Comparison of ENCODE assay signal across 1 cellular context in the genomic region with DNA sequence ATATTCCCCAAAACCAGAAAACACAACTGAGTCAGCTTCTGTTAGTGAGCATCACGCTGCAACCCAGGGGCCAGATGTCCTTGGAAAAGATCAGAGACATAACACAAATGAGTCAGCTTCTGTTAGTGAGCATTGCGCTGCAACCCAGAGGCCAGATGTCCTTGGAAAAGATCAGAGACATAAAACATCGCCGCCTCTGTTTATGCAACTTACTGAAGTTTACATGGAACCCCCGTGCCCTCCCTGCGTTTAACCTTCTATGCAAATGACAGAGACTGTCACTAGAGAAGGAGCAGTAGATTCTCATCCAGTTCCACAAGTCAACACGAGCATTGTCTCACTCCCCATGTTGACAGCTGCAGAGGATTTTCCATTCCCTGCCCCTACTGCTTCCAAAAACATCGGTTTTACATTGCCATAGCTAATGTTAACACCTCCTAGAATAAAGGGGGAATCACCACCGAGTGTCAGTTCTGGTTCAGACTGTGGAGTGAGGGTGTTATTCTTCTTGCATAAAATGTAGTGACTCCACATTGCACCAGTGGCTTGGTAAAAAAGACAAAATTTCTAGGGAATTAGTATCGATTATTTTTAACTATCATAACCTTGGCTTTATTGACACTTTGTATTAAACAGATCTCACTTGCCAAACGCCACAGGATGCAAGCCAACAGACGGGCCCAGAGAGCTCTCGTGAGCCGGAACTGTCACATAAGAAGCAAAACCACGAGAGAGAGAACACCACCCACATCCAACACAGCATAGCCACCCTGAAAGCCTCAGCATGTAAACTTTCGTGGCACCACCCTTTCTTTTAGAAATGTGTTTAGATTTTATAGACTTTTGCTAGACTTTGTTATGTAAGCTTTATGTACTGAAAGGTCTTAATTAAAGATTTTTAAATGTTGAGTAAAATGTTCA.
A peak's percentile ranks its signal among the peaks of the same experiment; 100 is the strongest.
TF ChIP-seq lines count a peak whose summit lies in the region.

No MANE protein-coding gene starts in this region.

TF ChIP-seq in HepG2, 621 proteins besides CTCF, POLR2A, EP300 and RAD21 (continued from another document and continues in another):
- TF ChIP-seq AGO2 (optimal IDR thresholded peaks at IDR 0.05; ENCODE audit: low read depth, low read length) (no peak), GATA4 (IDR thresholded peaks at IDR 0.05; ENCODE audit: borderline replicate concordance, low read depth) (peak; percentile 87), ZFYVE20 (CRISPR knock-in tag; IDR thresholded peaks at IDR 0.05; ENCODE audit: borderline replicate concordance, low read depth) (no peak), NFKB2 (CRISPR knock-in tag; IDR thresholded peaks at IDR 0.05; ENCODE audit: borderline replicate concordance) (no peak), KAT7 (CRISPR knock-in tag; IDR thresholded peaks at IDR 0.05; ENCODE audit: borderline replicate concordance) (peak; percentile 61; the same call in 1 of the 2 replicates), MAFK (conservative IDR thresholded peaks at IDR 0.05 in 1 of 2, IDR thresholded peaks at IDR 0.05 in 1 of 2; ENCODE audit: low read length in 2 of 2) (peak; percentile 59 to 62; a peak in 3 of 4 replicates), TAF15 (IDR thresholded peaks at IDR 0.05; ENCODE audit: low read depth, low read length, poor library complexity, severe bottlenecking) (no peak), SMAD1 (CRISPR knock-in tag; IDR thresholded peaks at IDR 0.05; ENCODE audit: borderline replicate concordance, low read depth) (no peak), SNAPC2 (CRISPR knock-in tag; IDR thresholded peaks at IDR 0.05) (peak; percentile 88; the same call in 1 of the 2 replicates), ZNF432 (CRISPR knock-in tag; IDR thresholded peaks at IDR 0.05; ENCODE audit: borderline replicate concordance) (no peak), ZFP90 (CRISPR knock-in tag; IDR thresholded peaks at IDR 0.05; ENCODE audit: borderline replicate concordance) (peak; percentile 77; the same call in 1 of the 2 replicates), ZNF451 (CRISPR knock-in tag; IDR thresholded peaks at IDR 0.05) (no peak), NAIF1 (CRISPR knock-in tag; IDR thresholded peaks at IDR 0.05; ENCODE audit: borderline replicate concordance) (no peak), EHMT2 (IDR thresholded peaks at IDR 0.05; ENCODE audit: borderline replicate concordance, low read depth, low read length) (peak; percentile 53; the same call in 1 of the 2 replicates), MAF1 (CRISPR knock-in tag; IDR thresholded peaks at IDR 0.05; ENCODE audit: borderline replicate concordance) (no peak), ZNF367 (CRISPR knock-in tag; IDR thresholded peaks at IDR 0.05; ENCODE audit: borderline replicate concordance) (no peak), NFRKB (IDR thresholded peaks at IDR 0.05) (no peak), ZNF484 (CRISPR knock-in tag; IDR thresholded peaks at IDR 0.05; ENCODE audit: borderline replicate concordance, low read depth) (no peak), ZKSCAN8 (CRISPR knock-in tag; IDR thresholded peaks at IDR 0.05; ENCODE audit: borderline replicate concordance) (peak; percentile 85; the same call in 1 of the 2 replicates), ZNF547 (CRISPR knock-in tag; IDR thresholded peaks at IDR 0.05) (no peak), ZBTB3 (CRISPR knock-in tag; IDR thresholded peaks at IDR 0.05; ENCODE audit: borderline replicate concordance, low read depth) (0 out of 2 replicates have a peak, but pooled peaks have one; percentile 26), ZNF326 (CRISPR knock-in tag; IDR thresholded peaks at IDR 0.05; ENCODE audit: borderline replicate concordance) (no peak), ZFX (CRISPR knock-in tag; IDR thresholded peaks at IDR 0.05; ENCODE audit: low read depth) (peak; percentile 49; the same call in 1 of the 2 replicates), KDM5A (IDR thresholded peaks at IDR 0.05; ENCODE audit: borderline replicate concordance, low read length) (no peak; the same call in 1 of the 2 replicates), IKZF4 (CRISPR knock-in tag; IDR thresholded peaks at IDR 0.05; ENCODE audit: borderline replicate concordance, low read depth, not compliant biosample characterization) (no peak), ZNF441 (CRISPR knock-in tag; IDR thresholded peaks at IDR 0.05; ENCODE audit: borderline replicate concordance) (peak; percentile 9; the same call in 1 of the 2 replicates)
- TF ChIP-seq, protein P1, sequence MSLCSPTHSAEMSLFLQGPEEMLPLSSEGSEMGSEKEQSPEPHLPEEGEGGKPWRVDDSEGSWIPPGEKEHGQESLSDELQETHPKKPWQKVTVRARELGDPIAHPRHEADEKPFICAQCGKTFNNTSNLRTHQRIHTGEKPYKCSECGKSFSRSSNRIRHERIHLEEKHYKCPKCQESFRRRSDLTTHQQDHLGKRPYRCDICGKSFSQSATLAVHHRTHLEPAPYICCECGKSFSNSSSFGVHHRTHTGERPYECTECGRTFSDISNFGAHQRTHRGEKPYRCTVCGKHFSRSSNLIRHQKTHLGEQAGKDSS (CRISPR knock-in tag; IDR thresholded peaks at IDR 0.05; ENCODE audit: borderline replicate concordance, low read depth), result peak; percentile 74; the same call in 1 of the 2 replicates
- TF ChIP-seq, protein P2, sequence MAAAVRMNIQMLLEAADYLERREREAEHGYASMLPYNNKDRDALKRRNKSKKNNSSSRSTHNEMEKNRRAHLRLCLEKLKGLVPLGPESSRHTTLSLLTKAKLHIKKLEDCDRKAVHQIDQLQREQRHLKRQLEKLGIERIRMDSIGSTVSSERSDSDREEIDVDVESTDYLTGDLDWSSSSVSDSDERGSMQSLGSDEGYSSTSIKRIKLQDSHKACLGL (CRISPR knock-in tag; IDR thresholded peaks at IDR 0.05), result no peak
- TF ChIP-seq, protein P3, sequence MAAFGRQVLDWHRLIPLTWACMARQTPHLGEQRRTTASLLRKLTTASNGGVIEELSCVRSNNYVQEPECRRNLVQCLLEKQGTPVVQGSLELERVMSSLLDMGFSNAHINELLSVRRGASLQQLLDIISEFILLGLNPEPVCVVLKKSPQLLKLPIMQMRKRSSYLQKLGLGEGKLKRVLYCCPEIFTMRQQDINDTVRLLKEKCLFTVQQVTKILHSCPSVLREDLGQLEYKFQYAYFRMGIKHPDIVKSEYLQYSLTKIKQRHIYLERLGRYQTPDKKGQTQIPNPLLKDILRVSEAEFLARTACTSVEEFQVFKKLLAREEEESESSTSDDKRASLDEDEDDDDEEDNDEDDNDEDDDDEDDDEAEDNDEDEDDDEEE (CRISPR knock-in tag; IDR thresholded peaks at IDR 0.05), result 0 out of 2 replicates have a peak, but pooled peaks have one; percentile 66
- TF ChIP-seq, protein P4, sequence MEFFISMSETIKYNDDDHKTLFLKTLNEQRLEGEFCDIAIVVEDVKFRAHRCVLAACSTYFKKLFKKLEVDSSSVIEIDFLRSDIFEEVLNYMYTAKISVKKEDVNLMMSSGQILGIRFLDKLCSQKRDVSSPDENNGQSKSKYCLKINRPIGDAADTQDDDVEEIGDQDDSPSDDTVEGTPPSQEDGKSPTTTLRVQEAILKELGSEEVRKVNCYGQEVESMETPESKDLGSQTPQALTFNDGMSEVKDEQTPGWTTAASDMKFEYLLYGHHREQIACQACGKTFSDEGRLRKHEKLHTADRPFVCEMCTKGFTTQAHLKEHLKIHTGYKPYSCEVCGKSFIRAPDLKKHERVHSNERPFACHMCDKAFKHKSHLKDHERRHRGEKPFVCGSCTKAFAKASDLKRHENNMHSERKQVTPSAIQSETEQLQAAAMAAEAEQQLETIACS (CRISPR knock-in tag; IDR thresholded peaks at IDR 0.05), result no peak
- TF ChIP-seq, protein P5, sequence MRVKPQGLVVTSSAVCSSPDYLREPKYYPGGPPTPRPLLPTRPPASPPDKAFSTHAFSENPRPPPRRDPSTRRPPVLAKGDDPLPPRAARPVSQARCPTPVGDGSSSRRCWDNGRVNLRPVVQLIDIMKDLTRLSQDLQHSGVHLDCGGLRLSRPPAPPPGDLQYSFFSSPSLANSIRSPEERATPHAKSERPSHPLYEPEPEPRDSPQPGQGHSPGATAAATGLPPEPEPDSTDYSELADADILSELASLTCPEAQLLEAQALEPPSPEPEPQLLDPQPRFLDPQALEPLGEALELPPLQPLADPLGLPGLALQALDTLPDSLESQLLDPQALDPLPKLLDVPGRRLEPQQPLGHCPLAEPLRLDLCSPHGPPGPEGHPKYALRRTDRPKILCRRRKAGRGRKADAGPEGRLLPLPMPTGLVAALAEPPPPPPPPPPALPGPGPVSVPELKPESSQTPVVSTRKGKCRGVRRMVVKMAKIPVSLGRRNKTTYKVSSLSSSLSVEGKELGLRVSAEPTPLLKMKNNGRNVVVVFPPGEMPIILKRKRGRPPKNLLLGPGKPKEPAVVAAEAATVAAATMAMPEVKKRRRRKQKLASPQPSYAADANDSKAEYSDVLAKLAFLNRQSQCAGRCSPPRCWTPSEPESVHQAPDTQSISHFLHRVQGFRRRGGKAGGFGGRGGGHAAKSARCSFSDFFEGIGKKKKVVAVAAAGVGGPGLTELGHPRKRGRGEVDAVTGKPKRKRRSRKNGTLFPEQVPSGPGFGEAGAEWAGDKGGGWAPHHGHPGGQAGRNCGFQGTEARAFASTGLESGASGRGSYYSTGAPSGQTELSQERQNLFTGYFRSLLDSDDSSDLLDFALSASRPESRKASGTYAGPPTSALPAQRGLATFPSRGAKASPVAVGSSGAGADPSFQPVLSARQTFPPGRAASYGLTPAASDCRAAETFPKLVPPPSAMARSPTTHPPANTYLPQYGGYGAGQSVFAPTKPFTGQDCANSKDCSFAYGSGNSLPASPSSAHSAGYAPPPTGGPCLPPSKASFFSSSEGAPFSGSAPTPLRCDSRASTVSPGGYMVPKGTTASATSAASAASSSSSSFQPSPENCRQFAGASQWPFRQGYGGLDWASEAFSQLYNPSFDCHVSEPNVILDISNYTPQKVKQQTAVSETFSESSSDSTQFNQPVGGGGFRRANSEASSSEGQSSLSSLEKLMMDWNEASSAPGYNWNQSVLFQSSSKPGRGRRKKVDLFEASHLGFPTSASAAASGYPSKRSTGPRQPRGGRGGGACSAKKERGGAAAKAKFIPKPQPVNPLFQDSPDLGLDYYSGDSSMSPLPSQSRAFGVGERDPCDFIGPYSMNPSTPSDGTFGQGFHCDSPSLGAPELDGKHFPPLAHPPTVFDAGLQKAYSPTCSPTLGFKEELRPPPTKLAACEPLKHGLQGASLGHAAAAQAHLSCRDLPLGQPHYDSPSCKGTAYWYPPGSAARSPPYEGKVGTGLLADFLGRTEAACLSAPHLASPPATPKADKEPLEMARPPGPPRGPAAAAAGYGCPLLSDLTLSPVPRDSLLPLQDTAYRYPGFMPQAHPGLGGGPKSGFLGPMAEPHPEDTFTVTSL (CRISPR knock-in tag; IDR thresholded peaks at IDR 0.05; ENCODE audit: borderline replicate concordance), result peak; percentile 97
- TF ChIP-seq, protein P6, sequence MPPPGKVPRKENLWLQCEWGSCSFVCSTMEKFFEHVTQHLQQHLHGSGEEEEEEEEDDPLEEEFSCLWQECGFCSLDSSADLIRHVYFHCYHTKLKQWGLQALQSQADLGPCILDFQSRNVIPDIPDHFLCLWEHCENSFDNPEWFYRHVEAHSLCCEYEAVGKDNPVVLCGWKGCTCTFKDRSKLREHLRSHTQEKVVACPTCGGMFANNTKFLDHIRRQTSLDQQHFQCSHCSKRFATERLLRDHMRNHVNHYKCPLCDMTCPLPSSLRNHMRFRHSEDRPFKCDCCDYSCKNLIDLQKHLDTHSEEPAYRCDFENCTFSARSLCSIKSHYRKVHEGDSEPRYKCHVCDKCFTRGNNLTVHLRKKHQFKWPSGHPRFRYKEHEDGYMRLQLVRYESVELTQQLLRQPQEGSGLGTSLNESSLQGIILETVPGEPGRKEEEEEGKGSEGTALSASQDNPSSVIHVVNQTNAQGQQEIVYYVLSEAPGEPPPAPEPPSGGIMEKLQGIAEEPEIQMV (CRISPR knock-in tag; IDR thresholded peaks at IDR 0.05; ENCODE audit: low read depth), result peak; percentile 68; the same call in 1 of the 2 replicates
- TF ChIP-seq, protein P7, sequence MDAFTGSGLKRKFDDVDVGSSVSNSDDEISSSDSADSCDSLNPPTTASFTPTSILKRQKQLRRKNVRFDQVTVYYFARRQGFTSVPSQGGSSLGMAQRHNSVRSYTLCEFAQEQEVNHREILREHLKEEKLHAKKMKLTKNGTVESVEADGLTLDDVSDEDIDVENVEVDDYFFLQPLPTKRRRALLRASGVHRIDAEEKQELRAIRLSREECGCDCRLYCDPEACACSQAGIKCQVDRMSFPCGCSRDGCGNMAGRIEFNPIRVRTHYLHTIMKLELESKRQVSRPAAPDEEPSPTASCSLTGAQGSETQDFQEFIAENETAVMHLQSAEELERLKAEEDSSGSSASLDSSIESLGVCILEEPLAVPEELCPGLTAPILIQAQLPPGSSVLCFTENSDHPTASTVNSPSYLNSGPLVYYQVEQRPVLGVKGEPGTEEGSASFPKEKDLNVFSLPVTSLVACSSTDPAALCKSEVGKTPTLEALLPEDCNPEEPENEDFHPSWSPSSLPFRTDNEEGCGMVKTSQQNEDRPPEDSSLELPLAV (CRISPR knock-in tag; conservative IDR thresholded peaks at IDR 0.05; ENCODE audit: low read depth), result no peak
- TF ChIP-seq, protein P8, sequence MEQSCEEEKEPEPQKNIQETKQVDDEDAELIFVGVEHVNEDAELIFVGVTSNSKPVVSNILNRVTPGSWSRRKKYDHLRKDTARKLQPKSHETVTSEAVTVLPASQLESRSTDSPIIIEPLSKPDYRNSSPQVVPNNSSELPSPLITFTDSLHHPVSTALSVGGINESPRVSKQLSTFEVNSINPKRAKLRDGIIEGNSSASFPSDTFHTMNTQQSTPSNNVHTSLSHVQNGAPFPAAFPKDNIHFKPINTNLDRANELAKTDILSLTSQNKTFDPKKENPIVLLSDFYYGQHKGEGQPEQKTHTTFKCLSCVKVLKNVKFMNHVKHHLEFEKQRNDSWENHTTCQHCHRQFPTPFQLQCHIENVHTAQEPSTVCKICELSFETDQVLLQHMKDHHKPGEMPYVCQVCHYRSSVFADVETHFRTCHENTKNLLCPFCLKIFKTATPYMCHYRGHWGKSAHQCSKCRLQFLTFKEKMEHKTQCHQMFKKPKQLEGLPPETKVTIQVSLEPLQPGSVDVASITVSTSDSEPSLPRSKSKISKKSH (CRISPR knock-in tag; IDR thresholded peaks at IDR 0.05; ENCODE audit: borderline replicate concordance), result no peak
- TF ChIP-seq, protein P9, sequence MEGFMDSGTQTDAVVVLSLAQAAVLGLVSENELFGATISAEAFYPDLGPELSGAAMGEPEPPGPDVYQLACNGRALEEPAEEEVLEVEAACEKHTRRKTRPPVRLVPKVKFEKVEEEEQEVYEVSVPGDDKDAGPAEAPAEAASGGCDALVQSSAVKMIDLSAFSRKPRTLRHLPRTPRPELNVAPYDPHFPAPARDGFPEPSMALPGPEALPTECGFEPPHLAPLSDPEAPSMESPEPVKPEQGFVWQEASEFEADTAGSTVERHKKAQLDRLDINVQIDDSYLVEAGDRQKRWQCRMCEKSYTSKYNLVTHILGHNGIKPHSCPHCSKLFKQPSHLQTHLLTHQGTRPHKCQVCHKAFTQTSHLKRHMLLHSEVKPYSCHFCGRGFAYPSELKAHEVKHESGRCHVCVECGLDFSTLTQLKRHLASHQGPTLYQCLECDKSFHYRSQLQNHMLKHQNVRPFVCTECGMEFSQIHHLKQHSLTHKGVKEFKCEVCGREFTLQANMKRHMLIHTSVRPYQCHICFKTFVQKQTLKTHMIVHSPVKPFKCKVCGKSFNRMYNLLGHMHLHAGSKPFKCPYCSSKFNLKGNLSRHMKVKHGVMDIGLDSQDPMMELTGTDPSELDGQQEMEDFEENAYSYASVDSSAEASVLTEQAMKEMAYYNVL (CRISPR knock-in tag; IDR thresholded peaks at IDR 0.05; ENCODE audit: borderline replicate concordance), result peak; percentile 22; the same call in 1 of the 2 replicates
